In the genomic region with DNA sequence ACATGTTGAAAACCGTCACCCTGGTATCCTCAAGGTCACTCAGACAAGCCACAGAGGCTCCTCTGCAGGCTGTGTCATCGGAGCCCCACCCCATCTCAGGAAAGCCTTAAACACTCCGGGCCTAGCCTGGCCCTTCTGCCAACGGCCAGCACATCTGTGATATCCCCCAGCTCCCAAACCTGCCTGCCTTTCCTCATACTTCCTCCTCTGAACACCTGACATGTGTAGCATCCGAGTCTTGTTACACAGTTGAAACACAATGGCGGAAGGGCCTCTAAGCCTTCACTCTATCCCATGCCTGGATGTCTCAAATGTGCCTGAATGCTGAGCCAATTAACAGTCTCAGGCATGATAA, we compare ENCODE assay signal across 1 cellular context.
TF ChIP-seq lines count a peak whose summit lies in the region.

No MANE protein-coding gene starts in this region.

TF ChIP-seq in IMR-90, 13 proteins besides CTCF, POLR2A, EP300 and RAD21:
- no peak for TF ChIP-seq CEBPB (IDR thresholded peaks at IDR 0.05; ENCODE audit: low read depth, low read length)
- no peak for TF ChIP-seq FOS (IDR thresholded peaks at IDR 0.05; ENCODE audit: low read depth, low read length)
